ENCODE assay signal across 12 cellular contexts in the genomic region with DNA sequence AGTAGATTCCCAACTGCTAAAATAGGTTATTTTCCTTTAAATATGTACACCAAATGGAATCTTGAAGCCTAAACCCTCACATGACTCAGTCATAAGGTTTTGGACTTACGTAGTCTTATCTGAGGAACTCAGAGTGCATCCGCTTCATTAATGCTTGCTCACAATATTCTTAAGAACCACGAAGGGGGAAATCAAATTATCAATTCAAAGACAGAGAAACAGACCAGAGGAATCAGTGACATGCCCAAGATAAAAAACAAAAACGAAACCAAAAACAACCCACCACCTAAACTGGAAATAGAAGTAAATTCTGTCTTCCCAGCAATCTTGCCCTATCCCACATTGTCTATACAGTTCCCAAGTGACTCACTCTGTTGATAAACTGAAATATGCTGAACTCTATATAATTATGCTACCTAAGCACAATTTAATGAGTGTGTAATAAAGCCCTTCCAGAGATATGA.
DNase-seq lines count a peak whose midpoint lies in the region; FAIRE-seq and TF ChIP-seq lines count a peak whose summit lies in the region.
"Had no signal": no experiment of that assay in that cellular context is flagged by ENCODE, and none has a peak within 500 bp of the region (broad histone marks: within the 10 kb centered on the region; RNA-seq: fewer than 3 reads in every experiment).

No MANE protein-coding gene starts in this region.

- DNase-seq in CMK (ENCODE audit: low read depth) (peak; percentile 24), endothelial cell of umbilical vein (ENCODE audit: low read depth, low spot score) (peak; percentile 40), non-pigmented ciliary epithelial cell (ENCODE audit: low read depth) (peak; percentile 89), NCI-H2107 (lab: John Stamatoyannopoulos, UW) (no peak), iPS-NIHi11 (ENCODE audit: low spot score) (no peak), HPDE6-E6E7 (ENCODE audit: extremely low spot score) (no peak), Ammon's horn (ENCODE audit: low spot score) (no peak)
- DNase-seq: GF-D8, GOT3, midbrain had no signal

- no peaks in the 10 kb centered on the region for H3K4me1 ChIP-seq in endothelial cell of umbilical vein (ENCODE audit: control insufficient read depth, extremely low read depth, insufficient read depth, low read length)

- dilution Hi-C loops in endothelial cell of umbilical vein (cut with MboI; ENCODE audit: extremely low pct_ligation_motif_present, low sequenced_read_pairs) = no loop called here

- FAIRE-seq in endothelial cell of umbilical vein (lab: Jason Lieb, UNC) = no peak

- H3K36me3 Mint-ChIP-seq in T-helper 1 cell treated with Interleukin-12 subunit alpha and Interleukin-12 subunit beta and Interleukin-4 antibody, amounts not matched to agents 30 μg/mL and 1 μg/mL, for 36 hours (ENCODE audit: low read depth) = peaks cover 14% of the 10 kb centered on the region
- H3K36me3 Mint-ChIP-seq: brain had no signal

- H3K79me2 ChIP-seq in endothelial cell of umbilical vein (ENCODE audit: control insufficient read depth, insufficient read depth, low read length) = no peaks in the 10 kb centered on the region

- H3K36me3 ChIP-seq in endothelial cell of umbilical vein (ENCODE audit: control insufficient read depth in 2 of 2, extremely low read depth in 1 of 2, insufficient read depth in 2 of 2, low read length in 2 of 2) = no peaks in the 10 kb centered on the region

- no peak overlapping the region for H3K9ac ChIP-seq in endothelial cell of umbilical vein (replicated peaks; ENCODE audit: extremely low read depth, insufficient read depth, low read length)

- peaks cover 6% of the 10 kb centered on the region for H3K4me1 Mint-ChIP-seq in T-helper 1 cell treated with Interleukin-12 subunit alpha and Interleukin-12 subunit beta and Interleukin-4 antibody, amounts not matched to agents 30 μg/mL and 1 μg/mL, for 36 hours (ENCODE audit: low read depth)

- no peaks in the 10 kb centered on the region for H3K9me3 ChIP-seq in endothelial cell of umbilical vein (replicated peaks; ENCODE audit: control insufficient read depth, insufficient read depth, low read length)

- H3K9me1 ChIP-seq in endothelial cell of umbilical vein (replicated peaks; ENCODE audit: control insufficient read depth, extremely low read depth, insufficient read depth, low read length) = no peaks in the 10 kb centered on the region

- peak overlapping the region; percentile 26 for H3K27ac ChIP-seq in endothelial cell of umbilical vein (ENCODE audit: insufficient read depth, low read depth, low read length)

- peak overlapping the region; percentile 12 for H3K4me2 ChIP-seq in endothelial cell of umbilical vein (ENCODE audit: insufficient read depth, low read length)

- no peak overlapping the region for H2AFZ ChIP-seq in endothelial cell of umbilical vein (ENCODE audit: low read depth, low read length)

- TF ChIP-seq CTCF in endothelial cell of umbilical vein (IDR thresholded peaks at IDR 0.05; ENCODE audit: extremely low read depth in 1 of 2, insufficient read depth in 1 of 2, low read depth in 1 of 2, low read length in 2 of 2) = no peak

- H4K20me1 ChIP-seq in endothelial cell of umbilical vein (replicated peaks; ENCODE audit: control insufficient read depth, extremely low read depth, insufficient read depth, low read length) = no peaks in the 10 kb centered on the region

- TF ChIP-seq POLR2A in endothelial cell of umbilical vein (IDR thresholded peaks at IDR 0.05; ENCODE audit: low read depth, low read length) = no peak

- H3K4me3 ChIP-seq in endothelial cell of umbilical vein (replicated peaks in 1 of 3; ENCODE audit: insufficient read depth in 1 of 3, low read depth in 1 of 3, low read length in 3 of 3) = peak overlapping the region in 1 of 3 experiments; percentile 12

- intact Hi-C loops in endothelial cell of umbilical vein (cut with micrococcal nuclease) = no loop called here

- no peaks in the 10 kb centered on the region for H3K27me3 ChIP-seq in endothelial cell of umbilical vein (ENCODE audit: control insufficient read depth in 2 of 2, insufficient read depth in 2 of 2, low read length in 2 of 2)

- CTCF ChIA-PET in endothelial cell of umbilical vein (lab: Charles Lee) = no interaction called here

- peak overlapping the region; percentile 30 for H3K4me3 Mint-ChIP-seq in T-helper 1 cell treated with Interleukin-12 subunit alpha and Interleukin-12 subunit beta and Interleukin-4 antibody, amounts not matched to agents 30 μg/mL and 1 μg/mL, for 36 hours
- H3K4me3 Mint-ChIP-seq: brain had no signal

- H3K27me3 Mint-ChIP-seq in T-helper 1 cell treated with Interleukin-12 subunit alpha and Interleukin-12 subunit beta and Interleukin-4 antibody, amounts not matched to agents 30 μg/mL and 1 μg/mL, for 36 hours (ENCODE audit: low read depth) = no peaks in the 10 kb centered on the region
- H3K27me3 Mint-ChIP-seq: brain had no signal

- no peak overlapping the region for H3K27ac Mint-ChIP-seq in T-helper 1 cell treated with Interleukin-12 subunit alpha and Interleukin-12 subunit beta and Interleukin-4 antibody, amounts not matched to agents 30 μg/mL and 1 μg/mL, for 36 hours
- H3K27ac Mint-ChIP-seq: brain had no signal

- BruUV-seq in endothelial cell of umbilical vein (replicated peaks; lab: Mats Ljungman, UMichigan) = no TSS peak

- peaks cover 33% of the 10 kb centered on the region for H3K9me3 Mint-ChIP-seq in T-helper 1 cell treated with Interleukin-12 subunit alpha and Interleukin-12 subunit beta and Interleukin-4 antibody, amounts not matched to agents 30 μg/mL and 1 μg/mL, for 36 hours

- POLR2A ChIA-PET in endothelial cell of umbilical vein (lab: Charles Lee) = no interaction called here

TF ChIP-seq in endothelial cell of umbilical vein, 7 proteins besides CTCF, POLR2A, EP300 and RAD21:
- no peak for TF ChIP-seq GATA2 (IDR thresholded peaks at IDR 0.05; ENCODE audit: insufficient read depth, insufficient read length, low read depth, low read length)
- no peak for TF ChIP-seq POLR2AphosphoS5 (IDR thresholded peaks at IDR 0.05; ENCODE audit: insufficient read depth, low read depth, low read length)
- TF ChIP-seq EZH2 (IDR thresholded peaks at IDR 0.05; ENCODE audit: borderline replicate concordance, low read depth, low read length, severe bottlenecking) = no peak
- no peak for TF ChIP-seq FOS (IDR thresholded peaks at IDR 0.05; ENCODE audit: borderline replicate concordance, insufficient read depth, low read length)
- TF ChIP-seq, protein P1, sequence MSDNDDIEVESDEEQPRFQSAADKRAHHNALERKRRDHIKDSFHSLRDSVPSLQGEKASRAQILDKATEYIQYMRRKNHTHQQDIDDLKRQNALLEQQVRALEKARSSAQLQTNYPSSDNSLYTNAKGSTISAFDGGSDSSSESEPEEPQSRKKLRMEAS (IDR thresholded peaks at IDR 0.05; ENCODE audit: insufficient read depth, insufficient read length) = no peak
- no peak for TF ChIP-seq JUN (IDR thresholded peaks at IDR 0.05; ENCODE audit: borderline replicate concordance, insufficient read depth, insufficient read length, low read depth)
- no peak for TF ChIP-seq MYC (IDR thresholded peaks at IDR 0.05; ENCODE audit: low read depth, low read length)

Comparison
In these comparisons a context has a peak if more than half of its experiments do, and no peak if none do; other contexts are left out.
1. DNase-seq: peak in CMK (single experiment), endothelial cell of umbilical vein (single experiment) and non-pigmented ciliary epithelial cell (single experiment); none in NCI-H2107 (single experiment), iPS-NIHi11 (single experiment), HPDE6-E6E7 (single experiment) and Ammon's horn (single experiment).